8 cellular contexts compared by ENCODE assay signal in the genomic region with DNA sequence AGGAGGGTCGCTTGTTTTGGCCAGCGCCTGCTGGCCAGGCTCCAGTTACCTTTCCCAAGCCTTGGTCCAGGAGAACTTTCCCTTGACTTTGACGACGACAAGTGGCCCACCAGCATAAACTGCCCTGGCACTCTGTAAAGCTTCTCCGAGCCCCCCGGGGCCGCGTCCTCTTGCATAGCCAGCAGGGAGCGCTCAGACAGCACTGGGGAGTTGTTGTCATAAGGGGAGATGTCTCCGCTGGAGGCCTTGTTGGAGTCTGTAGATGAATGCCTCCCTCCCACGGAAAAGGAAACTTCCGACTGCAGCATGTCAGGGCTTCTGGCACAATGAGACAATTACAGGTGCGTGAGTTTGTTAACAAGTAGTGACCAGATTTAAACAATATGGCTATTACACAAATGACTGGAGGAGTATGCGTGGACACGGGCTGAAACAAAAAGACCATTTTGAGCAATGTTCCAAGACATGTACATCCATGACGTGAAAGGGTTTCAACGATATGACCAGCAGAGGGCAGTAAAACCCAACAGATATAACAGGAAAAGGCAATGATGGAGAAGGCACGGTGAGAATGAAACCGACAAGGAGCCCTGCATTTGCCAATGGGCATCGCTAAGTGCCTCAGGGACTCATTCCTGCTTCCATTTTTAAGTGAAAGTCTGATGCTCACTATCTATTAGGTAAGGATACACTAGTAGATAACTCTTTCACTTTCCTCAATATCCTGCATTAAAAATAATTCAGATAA. TPM values are rescaled to one million over a fixed set of nuclear protein-coding genes. Genes with fewer than 3 reads are reported as not detected.
DNase-seq lines count a peak whose midpoint lies in the region; ATAC-seq, FAIRE-seq and TF ChIP-seq lines count a peak whose summit lies in the region.

No MANE protein-coding gene starts in this region.

- peaks cover 4% of the 10 kb centered on the region for H3K27me3 Mint-ChIP-seq in T-helper 2 cell treated with Interferon-gamma antibody and Interleukin-4, amounts not matched to agents 5 μg/mL and 100 μg/mL, for 36 hours (ENCODE audit: low read depth)

- H3K27me3 ChIP-seq in cardiac muscle cell (no peaks in the 10 kb centered on the region), breast epithelium (peaks cover 0 to 56% of the 10 kb centered on the region in 2 donors)

- peak; percentile 77 to 86 for DNase-seq in cardiac muscle cell (ENCODE audit: low read depth in 1 of 2, low spot score in 1 of 2)
- no peak for DNase-seq in Right ventricle myocardium inferior (ENCODE audit: missing footprints)
- DNase-seq in NCI-H146 treated with DMSO at 0.1 percent for 48 hours (lab: John Stamatoyannopoulos, UW; ENCODE audit: unreplicated experiment) = peak; percentile 67
- DNase-seq in T-helper 2 cell treated with Interferon-gamma antibody and Interleukin-4, amounts not matched to agents 5 μg/mL and 100 μg/mL, for 36 hours (ENCODE audit: low spot score) = peak; percentile 41
- peak in 1 of 2 donors; percentile 22 for DNase-seq in breast epithelium (ENCODE audit: low spot score in 2 of 2)
- DNase-seq in stimulated activated CD4-positive, alpha-beta T cell treated with anti-CD3 and anti-CD28 coated beads, Interleukin-2, amount 100 ng/mL, for 24 hours = peak; percentile 21 to 31

- peak; percentile 76 for FAIRE-seq in islet of Langerhans (lab: Jason Lieb, UNC)

- peak overlapping the region; percentile 43 for H3K4me3 Mint-ChIP-seq in T-helper 2 cell treated with Interferon-gamma antibody and Interleukin-4, amounts not matched to agents 5 μg/mL and 100 μg/mL, for 36 hours

- no peak for TF ChIP-seq POLR2A in breast epithelium (IDR thresholded peaks at IDR 0.05)

- no peak overlapping the region for H3K27ac Mint-ChIP-seq in T-helper 2 cell treated with Interferon-gamma antibody and Interleukin-4, amounts not matched to agents 5 μg/mL and 100 μg/mL, for 36 hours

- intact Hi-C loops in Right ventricle myocardium inferior (cut with DNase I) (loop anchor here (5.0 kb wide), 1 partner anchor 388 kb away; no protein-coding TSS in a partner anchor), breast epithelium (cut with DNase I; ENCODE audit: low total_unique reads) (no loop called here)

- no peaks in the 10 kb centered on the region for H3K9me3 Mint-ChIP-seq in T-helper 2 cell treated with Interferon-gamma antibody and Interleukin-4, amounts not matched to agents 5 μg/mL and 100 μg/mL, for 36 hours

- peak; percentile 44 for TF ChIP-seq CTCF in cardiac muscle cell (IDR thresholded peaks at IDR 0.05; ENCODE audit: low read depth, low read length)
- TF ChIP-seq CTCF in breast epithelium (IDR thresholded peaks at IDR 0.05) = peak; percentile 26 to 51 (median 34)

- ATAC-seq in Right ventricle myocardium inferior = no peak
- peak; percentile 88 for ATAC-seq in HG02763 (IDR thresholded peaks at IDR 0.05; ENCODE audit: unreplicated experiment)

- H3K4me3 ChIP-seq in cardiac muscle cell (no peak overlapping the region), breast epithelium (no peak overlapping the region)

- peaks cover 3% of the 10 kb centered on the region for H3K4me1 Mint-ChIP-seq in T-helper 2 cell treated with Interferon-gamma antibody and Interleukin-4, amounts not matched to agents 5 μg/mL and 100 μg/mL, for 36 hours (ENCODE audit: low read depth)

- H3K36me3 ChIP-seq in cardiac muscle cell (no peaks in the 10 kb centered on the region), breast epithelium (no peaks in the 10 kb centered on the region)

- no peaks in the 10 kb centered on the region for H3K36me3 Mint-ChIP-seq in T-helper 2 cell treated with Interferon-gamma antibody and Interleukin-4, amounts not matched to agents 5 μg/mL and 100 μg/mL, for 36 hours (ENCODE audit: low read depth)

- H3K27ac ChIP-seq in cardiac muscle cell (no peak overlapping the region), breast epithelium (no peak overlapping the region)

- H3K9me3 ChIP-seq in cardiac muscle cell (ENCODE audit: low read depth) (no peaks in the 10 kb centered on the region), breast epithelium (no peaks in the 10 kb centered on the region)

- H3K4me1 ChIP-seq in cardiac muscle cell (ENCODE audit: low read depth) (no peaks in the 10 kb centered on the region), breast epithelium (no peaks in the 10 kb centered on the region)

RNA-seq across cellular contexts. Expression of gene HCCS, which starts 33.0 kb away (rescaled TPM):
- total RNA-seq in cardiac muscle cell (13.6 and 19.2 TPM in 2 replicates), Right ventricle myocardium inferior (50.8 TPM), breast epithelium (1 to 10 TPM; 7.9 to 9.4 (median 8.9) TPM)
- 39.0 and 40.5 TPM in 2 replicates for polyA plus RNA-seq in cardiac muscle cell
